In genomic region chr10:118562877-118563276, GRCh38 we compare ENCODE assay signal across 30 cellular contexts. TPM values are rescaled to one million over a fixed set of nuclear protein-coding genes. Genes with fewer than 3 reads are reported as not detected.
"Had no signal": no experiment of that assay in that cellular context is flagged by ENCODE, and none has a peak within 500 bp of the region (broad histone marks: within the 10 kb centered on the region; RNA-seq: fewer than 3 reads in every experiment).

No MANE protein-coding gene starts in this region.

- H3K36me3 ChIP-seq: adrenal gland, ascending aorta, brain microvascular endothelial cell, esophagus squamous epithelium, gastrocnemius medialis, right lobe of liver, stomach, transverse colon, uterus had no signal

- H3K27me3 ChIP-seq: adrenal gland, ascending aorta, brain microvascular endothelial cell, esophagus squamous epithelium, gastrocnemius medialis, right lobe of liver, transverse colon, uterus had no signal

- H3K9me3 ChIP-seq: adrenal gland, ascending aorta, esophagus squamous epithelium, mucosa of descending colon, right lobe of liver, transverse colon, uterus had no signal

- H3K27ac ChIP-seq: ascending aorta, brain microvascular endothelial cell, esophagus squamous epithelium, gastrocnemius medialis, parathyroid adenoma, right lobe of liver, stomach, transverse colon, uterus had no signal

- H3K4me3 ChIP-seq: adrenal gland, ascending aorta, esophagus squamous epithelium, mucosa of descending colon, right lobe of liver, stomach, transverse colon, uterus had no signal

- H3K4me1 ChIP-seq: adrenal gland, ascending aorta, parathyroid adenoma, right lobe of liver, transverse colon, uterus had no signal

- H3K4me1 Mint-ChIP-seq: stimulated activated memory B cell treated with anti-CD40 and anti-IgM and Interleukin-4, amounts not matched to agents 10 μg/mL and 1 μg/mL and 100 μg/mL, for 72 hours had no signal

- ATAC-seq: activated T-cell treated with anti-CD3 and anti-CD28 coated beads, Interleukin-2, amount 50 U/mL, for 4 hours; gastrocnemius medialis; mucosa of descending colon; stimulated activated memory B cell treated with anti-CD40 and anti-IgM and Interleukin-4, amounts not matched to agents 10 μg/mL and 1 μg/mL and 100 μg/mL, for 72 hours; WTC11 had no signal

- H3K27ac Mint-ChIP-seq: activated naive CD8-positive, alpha-beta T cell; activated T-helper 2 cell treated with anti-CD3 and anti-CD28 coated beads, Interferon-gamma antibody, Interleukin-2, Interleukin-4, amounts not matched to agents 10 μg/mL and 5 μg/mL and 100 μg/mL, durations not matched to agents 14 hours and 24 hours and 36 hours; stimulated activated memory B cell treated with anti-CD40 and anti-IgM and Interleukin-4, amounts not matched to agents 10 μg/mL and 1 μg/mL and 100 μg/mL, for 72 hours; WTC11 had no signal

- DNase-seq: activated CD8-positive, alpha-beta memory T cell treated with anti-CD3 and anti-CD28 coated beads, Interleukin-2, amount 50 U/mL, for 4 hours; activated naive CD4-positive, alpha-beta T cell; activated T-cell treated with anti-CD3 and anti-CD28 coated beads, Interleukin-2, amount 50 U/mL, for 4 hours; adrenal gland; brain microvascular endothelial cell; caudate nucleus; effector memory CD4-positive, alpha-beta T cell; esophagus squamous epithelium; gastrocnemius medialis; head of caudate nucleus; hypothalamus; mesendoderm; mucosa of descending colon; nucleus accumbens; right lobe of liver; small intestine; stimulated activated CD4-positive, alpha-beta T cell treated with anti-CD3 and anti-CD28 coated beads, Interleukin-2, amount 100 ng/mL, for 24 hours; stomach; transverse colon; uterus had no signal

- H3K9me3 Mint-ChIP-seq: activated T-helper 2 cell treated with anti-CD3 and anti-CD28 coated beads, Interferon-gamma antibody, Interleukin-2, Interleukin-4, amounts not matched to agents 10 μg/mL and 5 μg/mL and 100 μg/mL, durations not matched to agents 14 hours and 24 hours and 36 hours had no signal

- H3K4me3 Mint-ChIP-seq: activated naive CD8-positive, alpha-beta T cell; activated T-cell treated with anti-CD3 and anti-CD28 coated beads, Interleukin-2, amount 50 U/mL, for 4 hours; stimulated activated memory B cell treated with anti-CD40 and anti-IgM and Interleukin-4, amounts not matched to agents 10 μg/mL and 1 μg/mL and 100 μg/mL, for 72 hours; WTC11 had no signal

RNA-seq across cellular contexts. Expression of gene PRLHR, which starts 32.6 kb away (rescaled TPM):
- total RNA-seq: activated T-cell treated with anti-CD3 and anti-CD28 coated beads, Interleukin-2, amount 50 U/mL, for 4 hours; activated T-helper 2 cell treated with anti-CD3 and anti-CD28 coated beads, Interferon-gamma antibody, Interleukin-2, Interleukin-4, amounts not matched to agents 10 μg/mL and 5 μg/mL and 100 μg/mL, durations not matched to agents 14 hours and 24 hours and 36 hours; ascending aorta; dermis microvascular lymphatic vessel endothelial cell; endothelial cell of umbilical vein; esophagus squamous epithelium; gastrocnemius medialis; lower leg skin; mucosa of descending colon; pulmonary artery endothelial cell; right lobe of liver; transverse colon; WTC11 had no signal
